Comparison of ENCODE assay signal across 8 cellular contexts in genomic region chr6:2970753-2971419, GRCh38. TPM values are rescaled to one million over a fixed set of nuclear protein-coding genes. Genes with fewer than 3 reads are reported as not detected.
DNase-seq lines count a peak whose midpoint lies in the region; ATAC-seq and TF ChIP-seq lines count a peak whose summit lies in the region.

No MANE protein-coding gene starts in this region.

- peaks cover 5% of the 10 kb centered on the region for H3K27me3 Mint-ChIP-seq in activated T-helper 17 cell treated with anti-CD3 and anti-CD28 coated beads, Interleukin-2, amount 50 U/mL, for 72 hours

- H3K4me1 ChIP-seq in OCI-LY7 (ENCODE audit: insufficient read depth, low read length, poor library complexity, severe bottlenecking) (peaks cover 6% of the 10 kb centered on the region), muscle layer of duodenum (ENCODE audit: control insufficient read depth in 1 of 2, insufficient read depth in 2 of 2, low read length in 2 of 2) (peaks cover 4 to 27% of the 10 kb centered on the region in 2 donors), stomach (peaks cover 15 to 53% (median 38%) of the 10 kb centered on the region in 4 donors)

- peak overlapping the region; percentile 63 for H3K27ac Mint-ChIP-seq in activated T-helper 17 cell treated with anti-CD3 and anti-CD28 coated beads, Interleukin-2, amount 50 U/mL, for 72 hours

- no peaks in the 10 kb centered on the region for H3K4me1 Mint-ChIP-seq in activated T-helper 17 cell treated with anti-CD3 and anti-CD28 coated beads, Interleukin-2, amount 50 U/mL, for 72 hours

- intact Hi-C loops in OCI-LY7 (cut with micrococcal nuclease; ENCODE audit: unreplicated experiment), result no loop called here
- intact Hi-C loops in stomach (cut with DNase I; ENCODE audit: low total_unique reads), result no loop called here

- 0 to 1% (median 0%) methylated on average over 34 to 80 of the region's 80 CpGs for WGBS in stomach, 5 donors

- H3K4me3 Mint-ChIP-seq in activated T-helper 17 cell treated with anti-CD3 and anti-CD28 coated beads, Interleukin-2, amount 50 U/mL, for 72 hours, result peak overlapping the region; percentile 77

- peak; percentile 88 for ATAC-seq in activated T-helper 17 cell treated with anti-CD3 and anti-CD28 coated beads, Interleukin-2, amount 50 U/mL, for 72 hours (replicated peaks)
- ATAC-seq in GM18511 (IDR thresholded peaks at IDR 0.05; ENCODE audit: unreplicated experiment), result no peak

- POLR2A ChIA-PET in OCI-LY7 (lab: Charles Lee), result no interaction called here

- TF ChIP-seq EP300 in stomach (IDR thresholded peaks at IDR 0.05), result no peak

- no peaks in the 10 kb centered on the region; the same call in 1 of the 2 replicates for H3K9me3 ChIP-seq in OCI-LY7 (ENCODE audit: low read length)
- H3K9me3 ChIP-seq in muscle layer of duodenum (ENCODE audit: control insufficient read depth in 1 of 2, low read length in 2 of 2), result no peaks in the 10 kb centered on the region
- H3K9me3 ChIP-seq in stomach, result no peaks in the 10 kb centered on the region

- peak overlapping the region; percentile 61 for H3K4me2 ChIP-seq in OCI-LY7 (ENCODE audit: low read length)

- H3K27me3 ChIP-seq in muscle layer of duodenum (ENCODE audit: low read depth, low read length), result no peaks in the 10 kb centered on the region
- no peaks in the 10 kb centered on the region for H3K27me3 ChIP-seq in stomach

- no peak overlapping the region for H3K27ac ChIP-seq in OCI-LY7 (ENCODE audit: low read depth, low read length, poor library complexity, severe bottlenecking)
- H3K27ac ChIP-seq in muscle layer of duodenum (ENCODE audit: low read length), result peak overlapping the region; percentile 77
- peak overlapping the region; percentile 97 to 99 (median 98) for H3K27ac ChIP-seq in stomach

- no peaks in the 10 kb centered on the region for H4K20me1 ChIP-seq in OCI-LY7 (ENCODE audit: insufficient read depth, low read length)

- CTCF ChIA-PET in OCI-LY7 (lab: Charles Lee; ENCODE audit: unreplicated experiment), result no interaction called here

- H3K9me2 ChIP-seq in OCI-LY7 (ENCODE audit: insufficient read depth, low read length), result no peaks in the 10 kb centered on the region

- TF ChIP-seq CTCF in GM13976 (IDR thresholded peaks at IDR 0.05; ENCODE audit: borderline replicate concordance, control extremely low read depth, extremely low read depth, insufficient read depth, missing control alignments) (no peak), OCI-LY7 (conservative IDR thresholded peaks at IDR 0.05; ENCODE audit: low read length) (no peak), stomach (IDR thresholded peaks at IDR 0.05) (no peak)

- no peak for TF ChIP-seq POLR2A in stomach (IDR thresholded peaks at IDR 0.05)

- BruUV-seq in OCI-LY7 (replicated peaks; lab: Mats Ljungman, UMichigan), result no TSS peak

- in situ Hi-C loops in GM13976 (cut with MboI; ENCODE audit: low sequenced_read_pairs, unreplicated experiment), result no loop called here

- H3K36me3 Mint-ChIP-seq in activated T-helper 17 cell treated with anti-CD3 and anti-CD28 coated beads, Interleukin-2, amount 50 U/mL, for 72 hours (ENCODE audit: low read depth), result no peaks in the 10 kb centered on the region

- peak overlapping the region; percentile 37 for H3K4me3 ChIP-seq in OCI-LY7 (ENCODE audit: low read depth, low read length, poor library complexity, severe bottlenecking)
- H3K4me3 ChIP-seq in muscle layer of duodenum (ENCODE audit: low read depth in 1 of 2, low read length in 2 of 2), result peak overlapping the region; percentile 58 to 72
- H3K4me3 ChIP-seq in stomach, result peak overlapping the region; percentile 57 to 89 (median 73)

- DNase-seq in GM13976 (ENCODE audit: low spot score), result peak; percentile 63
- no peak for DNase-seq in OCI-LY7 (ENCODE audit: low spot score)
- peak; percentile 47 for DNase-seq in fibroblast of gingiva (ENCODE audit: low read depth)
- DNase-seq in stomach, result peak; percentile 78
- DNase-seq in inferior parietal cortex (ENCODE audit: extremely low spot score), result no peak

- H3K79me2 ChIP-seq in OCI-LY7 (ENCODE audit: insufficient read depth, low read depth, low read length), result no peaks in the 10 kb centered on the region

- H3K9me3 Mint-ChIP-seq in activated T-helper 17 cell treated with anti-CD3 and anti-CD28 coated beads, Interleukin-2, amount 50 U/mL, for 72 hours, result no peaks in the 10 kb centered on the region

- H3K36me3 ChIP-seq in OCI-LY7 (ENCODE audit: insufficient read depth, low read length) (no peaks in the 10 kb centered on the region), muscle layer of duodenum (ENCODE audit: control insufficient read depth in 1 of 2, insufficient read depth in 2 of 2, low read length in 2 of 2) (no peaks in the 10 kb centered on the region), stomach (peaks cover 0 to 3% (median 0%) of the 10 kb centered on the region in 4 donors)

- no peak overlapping the region for H2AFZ ChIP-seq in OCI-LY7 (ENCODE audit: low read length)

RNA-seq across cellular contexts. Expression of gene SERPINB6, which starts 0.5 kb away (rescaled TPM):
- total RNA-seq in OCI-LY7 (2014; rRNA removed; shearing (Covaris generic)), result not detected in 2 replicates
- 8.9 and 13.2 TPM in 2 replicates for total RNA-seq in OCI-LY7 (2022)
- 10 to 100 TPM; 22.1 to 26.0 TPM for total RNA-seq in activated T-helper 17 cell treated with anti-CD3 and anti-CD28 coated beads, Interleukin-2, amount 50 U/mL, for 72 hours
- 100 to 1,000 TPM in 4 of 5 donors, 10 to 100 TPM in 1; 79.1 to 208 (median 160) TPM for total RNA-seq in stomach
- polyA plus RNA-seq in stomach, result 100 to 1,000 TPM in 2 of 3 donors, 10 to 100 TPM in 1; 93.1 to 281 (median 144) TPM

RNA-seq across cellular contexts. Expression of gene NQO2, which starts 28.8 kb away (rescaled TPM):
- 8.4 and 11.1 TPM in 2 replicates for total RNA-seq in OCI-LY7 (2014; rRNA removed; shearing (Covaris generic))
- total RNA-seq in OCI-LY7 (2022) (9.9 and 12.2 TPM in 2 replicates), stomach (10 to 100 TPM in 1 of 5 donors, 1 to 10 TPM in 2, under 1 TPM in 1, not detected in 1; 0.87 to 35.5 (median 5.5) TPM)
- 10 to 100 TPM; 25.1 to 29.3 TPM for total RNA-seq in activated T-helper 17 cell treated with anti-CD3 and anti-CD28 coated beads, Interleukin-2, amount 50 U/mL, for 72 hours
- 10 to 100 TPM; 28.3 to 43.1 (median 41.9) TPM for polyA plus RNA-seq in stomach

Comparison
In these comparisons a context has a peak if more than half of its experiments do, and no peak if none do; other contexts are left out.
1. DNase-seq: peak in GM13976 (single experiment), fibroblast of gingiva (single experiment) and stomach (single experiment); none in OCI-LY7 (single experiment) and inferior parietal cortex (single experiment).
2. Peak in every context shown above with its lines, with median percentiles within 50 percentile points of each other: H3K4me3 ChIP-seq.